Comparison of ENCODE assay signal across 1 cellular context in genomic region chr7:111072658-111073057, GRCh38. TPM values are rescaled to one million over a fixed set of nuclear protein-coding genes. Genes with fewer than 3 reads are reported as not detected.
"Had no signal": no experiment of that assay in that cellular context is flagged by ENCODE, and none has a peak within 500 bp of the region (broad histone marks: within the 10 kb centered on the region; RNA-seq: fewer than 3 reads in every experiment).

No MANE protein-coding gene starts in this region.

RNA-seq across cellular contexts. Expression of gene LRRN3, which starts 18.3 kb away (rescaled TPM):
- total RNA-seq: bronchial epithelial cell had no signal
